In genomic region chr1:183164350-183164749, GRCh38 we compare ENCODE assay signal across 10 cellular contexts. TPM values are rescaled to one million over a fixed set of nuclear protein-coding genes. Genes with fewer than 3 reads are reported as not detected.
DNase-seq lines count a peak whose midpoint lies in the region; ATAC-seq, FAIRE-seq and TF ChIP-seq lines count a peak whose summit lies in the region.
"Had no signal": no experiment of that assay in that cellular context is flagged by ENCODE, and none has a peak within 500 bp of the region (broad histone marks: within the 10 kb centered on the region; RNA-seq: fewer than 3 reads in every experiment).

No MANE protein-coding gene starts in this region.

- H3K36me3 ChIP-seq in IMR-90 (ENCODE audit: control insufficient read depth, insufficient read depth, low read length): no peaks in the 10 kb centered on the region
- no peaks in the 10 kb centered on the region for H3K36me3 ChIP-seq in breast epithelium
- H3K36me3 ChIP-seq in kidney (ENCODE audit: control insufficient read depth in 1 of 2, insufficient read depth in 2 of 2, low read length in 2 of 2): no peaks in the 10 kb centered on the region
- H3K36me3 ChIP-seq in WERI-Rb-1: no peaks in the 10 kb centered on the region
- no peaks in the 10 kb centered on the region for H3K36me3 ChIP-seq in BE2C

- H3K27ac ChIP-seq in IMR-90 (ENCODE audit: insufficient read depth, low read length): no peak overlapping the region
- peak overlapping the region; percentile 4 to 63 for H3K27ac ChIP-seq in breast epithelium
- no peak overlapping the region for H3K27ac ChIP-seq in kidney (ENCODE audit: low read depth in 2 of 2, low read length in 2 of 2)
- no peak overlapping the region for H3K27ac ChIP-seq in WERI-Rb-1

- no peaks in the 10 kb centered on the region for H3K4me1 Mint-ChIP-seq in activated T-helper 1 cell treated with anti-CD3 and anti-CD28 coated beads, Interleukin-12 subunit alpha, Interleukin-12 subunit beta, Interleukin-2, Interleukin-4 antibody, amounts not matched to agents 30 ng/mL and 10 ng/mL and 1 ng/mL, durations not matched to agents 14 hours and 24 hours and 36 hours (ENCODE audit: low read depth)
- H3K4me1 Mint-ChIP-seq: activated naive CD8-positive, alpha-beta T cell treated with anti-CD3 and anti-CD28 coated beads, Interleukin-2, amount 50 U/mL, for 24 hours had no signal

- DNase-seq in AG08395 (ENCODE audit: low spot score) (peak; percentile 44), IMR-90 (peak; percentile 64), breast epithelium (ENCODE audit: low spot score in 2 of 2) (peak in 1 of 2 donors; percentile 64), kidney (peak; percentile 82), WERI-Rb-1 (no peak), BE2C (no peak), SIG-M5 treated with dmso at 0.1 percent for 504 hours (lab: John Stamatoyannopoulos, UW; ENCODE audit: unreplicated experiment) (no peak)
- DNase-seq in activated T-helper 1 cell treated with anti-CD3 and anti-CD28 coated beads, Interleukin-12 subunit alpha, Interleukin-12 subunit beta, Interleukin-2, Interleukin-4 antibody, amounts not matched to agents 30 ng/mL and 10 ng/mL and 1 ng/mL, durations not matched to agents 14 hours and 24 hours and 36 hours (ENCODE audit: low spot score): no peak
- DNase-seq: activated naive CD8-positive, alpha-beta T cell treated with anti-CD3 and anti-CD28 coated beads, Interleukin-2, amount 50 U/mL, for 24 hours; KG1 had no signal

- peak overlapping the region; percentile 8; the same call in 1 of the 2 replicates for H4K5ac ChIP-seq in IMR-90 (ENCODE audit: low read depth, low read length)

- H3K9me1 ChIP-seq in IMR-90 (ENCODE audit: insufficient read depth, low read length): peaks cover 5% of the 10 kb centered on the region

- no peaks in the 10 kb centered on the region for H4K20me1 ChIP-seq in IMR-90 (ENCODE audit: insufficient read depth, low read length)

- in situ Hi-C loops in IMR-90 (cut with MboI; ENCODE audit: low sequenced_read_pairs): no loop called here

- intact Hi-C loops in IMR-90 (cut with micrococcal nuclease): no loop called here
- intact Hi-C loops in breast epithelium (cut with DNase I; ENCODE audit: low total_unique reads): no loop called here
- intact Hi-C loops in kidney (cut with DNase I): no loop called here
- intact Hi-C loops in activated T-helper 1 cell treated with anti-CD3 and anti-CD28 coated beads, Interleukin-12 subunit alpha, Interleukin-12 subunit beta, Interleukin-2, Interleukin-4 antibody, amounts not matched to agents 30 ng/mL and 10 ng/mL and 1 ng/mL, durations not matched to agents 14 hours and 24 hours and 36 hours (cut with micrococcal nuclease): no loop called here

- H3K27me3 ChIP-seq in IMR-90 (ENCODE audit: control insufficient read depth, insufficient read depth, low read length): no peaks in the 10 kb centered on the region
- H3K27me3 ChIP-seq in breast epithelium: no peaks in the 10 kb centered on the region
- no peaks in the 10 kb centered on the region for H3K27me3 ChIP-seq in WERI-Rb-1 (ENCODE audit: insufficient read depth, low read depth, severe bottlenecking)
- no peaks in the 10 kb centered on the region for H3K27me3 ChIP-seq in BE2C

- H3K4me1 ChIP-seq in IMR-90 (ENCODE audit: control insufficient read depth, insufficient read depth, low read length): peaks cover 8% of the 10 kb centered on the region
- H3K4me1 ChIP-seq in breast epithelium: no peaks in the 10 kb centered on the region
- H3K4me1 ChIP-seq in kidney (ENCODE audit: control insufficient read depth in 1 of 2, insufficient read depth in 1 of 2, low read depth in 1 of 2, low read length in 2 of 2): no peaks in the 10 kb centered on the region
- H3K4me1 ChIP-seq in BE2C: no peaks in the 10 kb centered on the region

- TF ChIP-seq POLR2A in IMR-90 (IDR thresholded peaks at IDR 0.05; ENCODE audit: low read depth, low read length) (no peak), breast epithelium (IDR thresholded peaks at IDR 0.05) (no peak)

- no peaks in the 10 kb centered on the region for H3K27me3 Mint-ChIP-seq in activated T-helper 1 cell treated with anti-CD3 and anti-CD28 coated beads, Interleukin-12 subunit alpha, Interleukin-12 subunit beta, Interleukin-2, Interleukin-4 antibody, amounts not matched to agents 30 ng/mL and 10 ng/mL and 1 ng/mL, durations not matched to agents 14 hours and 24 hours and 36 hours (ENCODE audit: insufficient read depth)
- H3K27me3 Mint-ChIP-seq: activated naive CD8-positive, alpha-beta T cell treated with anti-CD3 and anti-CD28 coated beads, Interleukin-2, amount 50 U/mL, for 24 hours had no signal

- H2AFZ ChIP-seq in IMR-90 (replicated peaks; ENCODE audit: low read length, poor library complexity): no peak overlapping the region

- H3K18ac ChIP-seq in IMR-90 (ENCODE audit: low read depth, low read length): peak overlapping the region; percentile 61; the same call in 1 of the 2 replicates

- WGBS in IMR-90 (ENCODE audit: extremely low coverage in 2 of 2, insufficient read length in 1 of 2), 2 experiments: no CpG with 5 or more reads among the region's 1 CpG

- peak overlapping the region; percentile 93 for H2BK20ac ChIP-seq in IMR-90 (ENCODE audit: low read depth, low read length)

- no peak overlapping the region for H3K27ac Mint-ChIP-seq in activated T-helper 1 cell treated with anti-CD3 and anti-CD28 coated beads, Interleukin-12 subunit alpha, Interleukin-12 subunit beta, Interleukin-2, Interleukin-4 antibody, amounts not matched to agents 30 ng/mL and 10 ng/mL and 1 ng/mL, durations not matched to agents 14 hours and 24 hours and 36 hours
- H3K27ac Mint-ChIP-seq: activated naive CD8-positive, alpha-beta T cell treated with anti-CD3 and anti-CD28 coated beads, Interleukin-2, amount 50 U/mL, for 24 hours had no signal

- peak overlapping the region; percentile 89; the same call in 1 of the 2 replicates for H3K23ac ChIP-seq in IMR-90 (ENCODE audit: low read depth, low read length)

- H2AK5ac ChIP-seq in IMR-90 (ENCODE audit: low read depth, low read length): peak overlapping the region; percentile 50; the same call in 1 of the 2 replicates

- H2AK9ac ChIP-seq in IMR-90 (replicated peaks; ENCODE audit: low read depth, low read length, poor library complexity): peak overlapping the region; percentile 82

- peak overlapping the region; percentile 31; the same call in 1 of the 2 replicates for H4K91ac ChIP-seq in IMR-90 (ENCODE audit: insufficient read depth, low read depth, low read length)

- BruUV-seq in IMR-90 (replicated peaks; lab: Mats Ljungman, UMichigan): no TSS peak

- no peaks in the 10 kb centered on the region for H3K79me1 ChIP-seq in IMR-90 (ENCODE audit: low read depth in 1 of 2, low read length in 2 of 2)

- no peaks in the 10 kb centered on the region for H3K36me3 Mint-ChIP-seq in activated T-helper 1 cell treated with anti-CD3 and anti-CD28 coated beads, Interleukin-12 subunit alpha, Interleukin-12 subunit beta, Interleukin-2, Interleukin-4 antibody, amounts not matched to agents 30 ng/mL and 10 ng/mL and 1 ng/mL, durations not matched to agents 14 hours and 24 hours and 36 hours (ENCODE audit: low read depth)

- POLR2A ChIA-PET in IMR-90 (lab: Charles Lee; ENCODE audit: unreplicated experiment): no interaction called here

- peak overlapping the region in 1 of 2 experiments; percentile 92; a peak in 2 of 4 replicates for H4K8ac ChIP-seq in IMR-90 (ENCODE audit: low read depth in 2 of 2, low read length in 2 of 2)

- peak overlapping the region; percentile 67; the same call in 1 of the 2 replicates for H3K14ac ChIP-seq in IMR-90 (replicated peaks; ENCODE audit: low read depth, low read length)

- H3K56ac ChIP-seq in IMR-90 (ENCODE audit: extremely low read depth, insufficient read depth, low read length): peak overlapping the region; percentile 59; the same call in 1 of the 2 replicates

- dilution Hi-C loops in IMR-90 (cut with HindIII; ENCODE audit: low sequenced_read_pairs, unreplicated experiment): no loop called here

- no peak overlapping the region for H3K4me3 Mint-ChIP-seq in activated T-helper 1 cell treated with anti-CD3 and anti-CD28 coated beads, Interleukin-12 subunit alpha, Interleukin-12 subunit beta, Interleukin-2, Interleukin-4 antibody, amounts not matched to agents 30 ng/mL and 10 ng/mL and 1 ng/mL, durations not matched to agents 14 hours and 24 hours and 36 hours
- H3K4me3 Mint-ChIP-seq: activated naive CD8-positive, alpha-beta T cell treated with anti-CD3 and anti-CD28 coated beads, Interleukin-2, amount 50 U/mL, for 24 hours had no signal

- H3K9ac ChIP-seq in IMR-90 (ENCODE audit: low read depth, low read length) (no peak overlapping the region), kidney (ENCODE audit: low read length in 2 of 2) (no peak overlapping the region)

- no peaks in the 10 kb centered on the region for H3K9me3 Mint-ChIP-seq in activated T-helper 1 cell treated with anti-CD3 and anti-CD28 coated beads, Interleukin-12 subunit alpha, Interleukin-12 subunit beta, Interleukin-2, Interleukin-4 antibody, amounts not matched to agents 30 ng/mL and 10 ng/mL and 1 ng/mL, durations not matched to agents 14 hours and 24 hours and 36 hours
- H3K9me3 Mint-ChIP-seq: activated naive CD8-positive, alpha-beta T cell treated with anti-CD3 and anti-CD28 coated beads, Interleukin-2, amount 50 U/mL, for 24 hours had no signal

- CTCF ChIA-PET in IMR-90 (lab: Yijun Ruan, JAX): no interaction called here

- peak overlapping the region; percentile 54 for H2BK5ac ChIP-seq in IMR-90 (ENCODE audit: low read depth, low read length, poor library complexity, severe bottlenecking)

- H2BK15ac ChIP-seq in IMR-90 (ENCODE audit: low read depth, low read length): 0 out of 3 replicates have a peak overlapping the region, but pooled peaks have one; percentile 23

- H3K9me3 ChIP-seq in IMR-90 (ENCODE audit: control insufficient read depth, insufficient read depth, low read length): no peaks in the 10 kb centered on the region
- H3K9me3 ChIP-seq in breast epithelium: no peaks in the 10 kb centered on the region
- H3K9me3 ChIP-seq in kidney (ENCODE audit: control insufficient read depth in 1 of 2, low read length in 2 of 2): no peaks in the 10 kb centered on the region
- no peaks in the 10 kb centered on the region for H3K9me3 ChIP-seq in WERI-Rb-1 (ENCODE audit: severe bottlenecking)
- no peaks in the 10 kb centered on the region for H3K9me3 ChIP-seq in BE2C

- H2BK120ac ChIP-seq in IMR-90 (ENCODE audit: low read depth, low read length): peak overlapping the region; percentile 89

- H3K4ac ChIP-seq in IMR-90 (ENCODE audit: low read depth, low read length): peak overlapping the region; percentile 65

- H3K4me3 ChIP-seq in IMR-90 (ENCODE audit: insufficient read depth, low read depth, low read length) (no peak overlapping the region), breast epithelium (no peak overlapping the region), kidney (ENCODE audit: low read length in 2 of 2) (no peak overlapping the region), WERI-Rb-1 (ENCODE audit: low read depth, low read length) (no peak overlapping the region), BE2C (ENCODE audit: low read depth, low read length) (no peak overlapping the region)

- TF ChIP-seq CTCF in IMR-90 (conservative IDR thresholded peaks at IDR 0.05; ENCODE audit: low read depth, low read length) (no peak), breast epithelium (IDR thresholded peaks at IDR 0.05) (no peak), kidney (IDR thresholded peaks at IDR 0.05; ENCODE audit: borderline replicate concordance, extremely low read depth, insufficient read depth) (no peak), WERI-Rb-1 (IDR thresholded peaks at IDR 0.05; ENCODE audit: low read depth, low read length) (no peak), BE2C (IDR thresholded peaks at IDR 0.05; ENCODE audit: low read depth, low read length) (no peak)

- ATAC-seq in IMR-90 (ENCODE audit: low read depth): peak; percentile 60
- ATAC-seq: activated naive CD8-positive, alpha-beta T cell treated with anti-CD3 and anti-CD28 coated beads, Interleukin-2, amount 50 U/mL, for 24 hours had no signal

- no peak for FAIRE-seq in kidney (lab: Jason Lieb, UNC)

- H3K4me2 ChIP-seq in IMR-90 (ENCODE audit: low read depth, low read length): no peak overlapping the region; the same call in 1 of the 2 replicates

- TF ChIP-seq RAD21 in IMR-90 (IDR thresholded peaks at IDR 0.05; ENCODE audit: low read length): no peak

RNA-seq across cellular contexts. Expression of gene LAMC2, which starts 21.7 kb away (rescaled TPM):
- total RNA-seq in IMR-90 (2012; rRNA removed) (2.2 and 2.3 TPM in 2 replicates), breast epithelium (10 to 100 TPM in 2 of 3 donors, 1 to 10 TPM in 1; 3.0 to 20.3 (median 16.4) TPM), kidney (89.0 TPM)
- polyA plus RNA-seq in IMR-90 (2012; rRNA removed) (2.6 and 2.8 TPM in 2 replicates), kidney (ENCODE audit: insufficient read depth, low read depth, low replicate concordance) (4.0 TPM)
- polyA plus RNA-seq in IMR-90 (2012; cell fraction: cytosol; rRNA removed): 1.4 TPM in 2 replicates
- polyA plus RNA-seq in IMR-90 (2012; cell fraction: nucleus; rRNA removed; ENCODE audit: low replicate concordance): 1.1 and 2.6 TPM in 2 replicates
- 0.40 TPM for polyA plus RNA-seq in BE2C (2012; ENCODE audit: insufficient read depth, insufficient read length, low read depth)
- total RNA-seq in activated T-helper 1 cell treated with anti-CD3 and anti-CD28 coated beads, Interleukin-12 subunit alpha, Interleukin-12 subunit beta, Interleukin-2, Interleukin-4 antibody, amounts not matched to agents 30 ng/mL and 10 ng/mL and 1 ng/mL, durations not matched to agents 14 hours and 24 hours and 36 hours: 0.16 and 0.22 TPM in 2 replicates

Comparison
In these comparisons a context has a peak if more than half of its experiments do, and no peak if none do; other contexts are left out.
1. DNase-seq: peak in AG08395 (single experiment), IMR-90 (single experiment) and kidney (single experiment); none in WERI-Rb-1 (single experiment), BE2C (single experiment), SIG-M5 treated with dmso at 0.1 percent for 504 hours (single experiment) and activated T-helper 1 cell treated with anti-CD3 and anti-CD28 coated beads, Interleukin-12 subunit alpha, Interleukin-12 subunit beta, Interleukin-2, Interleukin-4 antibody, amounts not matched to agents 30 ng/mL and 10 ng/mL and 1 ng/mL, durations not matched to agents 14 hours and 24 hours and 36 hours (single experiment).
2. H3K27ac ChIP-seq: peak in breast epithelium (2 of 2); none in IMR-90 (single experiment), kidney (0 of 2) and WERI-Rb-1 (single experiment).